8 cellular contexts compared by ENCODE assay signal in genomic region chr13:48595330-48596127, GRCh38. TPM values are rescaled to one million over a fixed set of nuclear protein-coding genes. Genes with fewer than 3 reads are reported as not detected.
DNase-seq lines count a peak whose midpoint lies in the region; ATAC-seq and TF ChIP-seq lines count a peak whose summit lies in the region.

No MANE protein-coding gene starts in this region.

- no peak overlapping the region for H3K4me3 Mint-ChIP-seq in activated T-cell treated with anti-CD3 and anti-CD28 coated beads, Interleukin-2, amount 50 U/mL, for 24 hours

- H3K36me3 Mint-ChIP-seq in activated T-cell treated with anti-CD3 and anti-CD28 coated beads, Interleukin-2, amount 50 U/mL, for 24 hours (ENCODE audit: low read depth): no peaks in the 10 kb centered on the region

- H3K27ac ChIP-seq in uterus: no peak overlapping the region

- no peaks in the 10 kb centered on the region for H3K9me3 Mint-ChIP-seq in activated T-cell treated with anti-CD3 and anti-CD28 coated beads, Interleukin-2, amount 50 U/mL, for 24 hours

- no peaks in the 10 kb centered on the region for H3K4me1 ChIP-seq in uterus

- no peaks in the 10 kb centered on the region for H3K36me3 ChIP-seq in uterus

- H3K27me3 Mint-ChIP-seq in activated T-cell treated with anti-CD3 and anti-CD28 coated beads, Interleukin-2, amount 50 U/mL, for 24 hours: no peaks in the 10 kb centered on the region

- peaks cover 11% of the 10 kb centered on the region for H3K4me1 Mint-ChIP-seq in activated T-cell treated with anti-CD3 and anti-CD28 coated beads, Interleukin-2, amount 50 U/mL, for 24 hours (ENCODE audit: low read depth)

- TF ChIP-seq POLR2A in uterus (IDR thresholded peaks at IDR 0.05): no peak

- intact Hi-C loops in uterus (cut with DNase I; ENCODE audit: low total_unique reads): no loop called here

- H3K9me3 ChIP-seq in uterus: no peaks in the 10 kb centered on the region

- ATAC-seq in HG02642 (IDR thresholded peaks at IDR 0.05; ENCODE audit: poor library complexity, unreplicated experiment): peak; percentile 59
- ATAC-seq in omental fat pad (ENCODE audit: low FRiP score): peak; percentile 85

- DNase-seq in NCI-H1436 (lab: John Stamatoyannopoulos, UW) (peak; percentile 47), NCI-H1436 treated with DMSO at 0.1 percent for 48 hours (lab: John Stamatoyannopoulos, UW) (no peak), NCI-H82 (lab: John Stamatoyannopoulos, UW) (peak; percentile 91), fibroblast of pulmonary artery (ENCODE audit: low read depth) (peak; percentile 92), omental fat pad (ENCODE audit: low spot score) (no peak), uterus (peak; percentile 38 to 66)
- peak; percentile 46 for DNase-seq in activated T-cell treated with anti-CD3 and anti-CD28 coated beads, Interleukin-2, amount 50 U/mL, for 24 hours

- no peaks in the 10 kb centered on the region for H3K27me3 ChIP-seq in uterus

- TF ChIP-seq CTCF in fibroblast of pulmonary artery (IDR thresholded peaks at IDR 0.05; ENCODE audit: low read length, missing control alignments) (peak; percentile 89), omental fat pad (IDR thresholded peaks at IDR 0.05) (no peak), uterus (IDR thresholded peaks at IDR 0.05) (peak; percentile 56 to 71 (median 66))

- H3K4me3 ChIP-seq in fibroblast of pulmonary artery (replicated peaks; ENCODE audit: low read depth, low read length) (no peak overlapping the region), uterus (no peak overlapping the region)

- H3K27ac Mint-ChIP-seq in activated T-cell treated with anti-CD3 and anti-CD28 coated beads, Interleukin-2, amount 50 U/mL, for 24 hours: no peak overlapping the region

RNA-seq across cellular contexts. Expression of gene CYSLTR2, which starts 58.2 kb away (rescaled TPM):
- total RNA-seq in omental fat pad: 1 to 10 TPM in 3 of 4 donors, under 1 TPM in 1; 0.31 to 4.4 (median 2.6) TPM
- 1 to 10 TPM in 1 of 4 donors, under 1 TPM in 3; 0.15 to 1.6 (median 0.42) TPM for total RNA-seq in uterus

Comparison
In these comparisons a context has a peak if more than half of its experiments do, and no peak if none do; other contexts are left out.
1. DNase-seq: peak in NCI-H1436 (single experiment), NCI-H82 (single experiment), activated T-cell treated with anti-CD3 and anti-CD28 coated beads, Interleukin-2, amount 50 U/mL, for 24 hours (single experiment), fibroblast of pulmonary artery (single experiment) and uterus (2 of 2); none in NCI-H1436 treated with DMSO at 0.1 percent for 48 hours (single experiment) and omental fat pad (single experiment).
2. CTCF ChIP-seq: peak in fibroblast of pulmonary artery (single experiment) and uterus (4 of 4); none in omental fat pad (0 of 3).